ENCODE assay signal across 1 cellular context in genomic region chr2:23564618-23564967, GRCh38.
TF ChIP-seq lines count a peak whose summit lies in the region.

No MANE protein-coding gene starts in this region.

TF ChIP-seq in SK-N-SH, 30 proteins besides CTCF, POLR2A, EP300 and RAD21 (continued from another document):
- TF ChIP-seq ELF1 (IDR thresholded peaks at IDR 0.05) = no peak
- no peak for TF ChIP-seq POLR2AphosphoS5 (IDR thresholded peaks at IDR 0.05; ENCODE audit: low read depth, low read length)
- TF ChIP-seq TEAD4 (IDR thresholded peaks at IDR 0.05; ENCODE audit: borderline replicate concordance, insufficient read depth) = no peak
- no peak for TF ChIP-seq SIN3A (IDR thresholded peaks at IDR 0.05; ENCODE audit: borderline replicate concordance, low read depth, low read length)
- TF ChIP-seq, protein P1, sequence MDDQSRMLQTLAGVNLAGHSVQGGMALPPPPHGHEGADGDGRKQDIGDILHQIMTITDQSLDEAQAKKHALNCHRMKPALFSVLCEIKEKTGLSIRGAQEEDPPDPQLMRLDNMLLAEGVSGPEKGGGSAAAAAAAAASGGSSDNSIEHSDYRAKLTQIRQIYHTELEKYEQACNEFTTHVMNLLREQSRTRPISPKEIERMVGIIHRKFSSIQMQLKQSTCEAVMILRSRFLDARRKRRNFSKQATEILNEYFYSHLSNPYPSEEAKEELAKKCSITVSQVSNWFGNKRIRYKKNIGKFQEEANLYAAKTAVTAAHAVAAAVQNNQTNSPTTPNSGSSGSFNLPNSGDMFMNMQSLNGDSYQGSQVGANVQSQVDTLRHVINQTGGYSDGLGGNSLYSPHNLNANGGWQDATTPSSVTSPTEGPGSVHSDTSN (IDR thresholded peaks at IDR 0.05) = no peak
- TF ChIP-seq EZH2phosphoT487 (IDR thresholded peaks at IDR 0.05; ENCODE audit: borderline replicate concordance, low read depth) = no peak
- no peak for TF ChIP-seq FOXJ3 (CRISPR knock-in tag; IDR thresholded peaks at IDR 0.05)
- TF ChIP-seq, protein P2, sequence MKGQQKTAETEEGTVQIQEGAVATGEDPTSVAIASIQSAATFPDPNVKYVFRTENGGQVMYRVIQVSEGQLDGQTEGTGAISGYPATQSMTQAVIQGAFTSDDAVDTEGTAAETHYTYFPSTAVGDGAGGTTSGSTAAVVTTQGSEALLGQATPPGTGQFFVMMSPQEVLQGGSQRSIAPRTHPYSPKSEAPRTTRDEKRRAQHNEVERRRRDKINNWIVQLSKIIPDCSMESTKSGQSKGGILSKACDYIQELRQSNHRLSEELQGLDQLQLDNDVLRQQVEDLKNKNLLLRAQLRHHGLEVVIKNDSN (IDR thresholded peaks at IDR 0.05; ENCODE audit: borderline replicate concordance, low read depth) = no peak
- TF ChIP-seq, protein P3, sequence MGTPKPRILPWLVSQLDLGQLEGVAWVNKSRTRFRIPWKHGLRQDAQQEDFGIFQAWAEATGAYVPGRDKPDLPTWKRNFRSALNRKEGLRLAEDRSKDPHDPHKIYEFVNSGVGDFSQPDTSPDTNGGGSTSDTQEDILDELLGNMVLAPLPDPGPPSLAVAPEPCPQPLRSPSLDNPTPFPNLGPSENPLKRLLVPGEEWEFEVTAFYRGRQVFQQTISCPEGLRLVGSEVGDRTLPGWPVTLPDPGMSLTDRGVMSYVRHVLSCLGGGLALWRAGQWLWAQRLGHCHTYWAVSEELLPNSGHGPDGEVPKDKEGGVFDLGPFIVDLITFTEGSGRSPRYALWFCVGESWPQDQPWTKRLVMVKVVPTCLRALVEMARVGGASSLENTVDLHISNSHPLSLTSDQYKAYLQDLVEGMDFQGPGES (IDR thresholded peaks at IDR 0.05; ENCODE audit: low read depth, low read length) = no peak
- TF ChIP-seq RXRA (IDR thresholded peaks at IDR 0.05; ENCODE audit: borderline replicate concordance, low read depth) = no peak
